ENCODE assay signal across 14 cellular contexts in genomic region chr17:18253187-18253884, GRCh38. TPM values are rescaled to one million over a fixed set of nuclear protein-coding genes. Genes with fewer than 3 reads are reported as not detected.
DNase-seq lines count a peak whose midpoint lies in the region; ATAC-seq and TF ChIP-seq lines count a peak whose summit lies in the region.
"Had no signal": no experiment of that assay in that cellular context is flagged by ENCODE, and none has a peak within 500 bp of the region (broad histone marks: within the 10 kb centered on the region; RNA-seq: fewer than 3 reads in every experiment).

No MANE protein-coding gene starts in this region.

- H3K4me3 ChIP-seq in breast epithelium (no peak overlapping the region), mammary epithelial cell (replicated peaks in 1 of 3; ENCODE audit: insufficient read depth in 1 of 3, low read depth in 2 of 3, low read length in 3 of 3) (no peak overlapping the region), mesenchymal stem cell (ENCODE audit: insufficient read depth in 1 of 2, low read depth in 1 of 2, low read length in 2 of 2) (no peak overlapping the region), foreskin fibroblast (ENCODE audit: low read depth in 1 of 2, low read length in 2 of 2) (no peak overlapping the region)
- H3K4me3 ChIP-seq: BLaER1 treated with 17β-estradiol and CSF1 and Interleukin-3, amounts not matched to agents 10 nM and 100 nM; GM23338 had no signal

- H3K18ac ChIP-seq in mesenchymal stem cell (ENCODE audit: low read depth in 1 of 2, low read length in 2 of 2) = no peak overlapping the region

- no peaks in the 10 kb centered on the region for H4K20me1 ChIP-seq in mammary epithelial cell (ENCODE audit: insufficient read depth, low read length)

- dilution Hi-C loops in mammary epithelial cell (cut with HindIII; ENCODE audit: low sequenced_read_pairs) = loop anchor here (5.0 kb wide), 2 partner anchors 36 to 59 kb away; partner anchors contain the start of gene TOP3A

- H3K79me1 ChIP-seq in mesenchymal stem cell (replicated peaks; ENCODE audit: low read length, poor library complexity, severe bottlenecking) = peaks cover 49% of the 10 kb centered on the region

- H3K36me3 ChIP-seq in breast epithelium (peaks cover 7% of the 10 kb centered on the region), mammary epithelial cell (ENCODE audit: insufficient read depth, low read length) (peaks cover 29% of the 10 kb centered on the region), mesenchymal stem cell (ENCODE audit: control insufficient read depth in 1 of 2, insufficient read depth in 2 of 2, low read depth in 1 of 2, low read length in 2 of 2) (peaks cover 81 to 83% of the 10 kb centered on the region in 2 experiments)

- H3K4me1 Mint-ChIP-seq in endothelial cell (ENCODE audit: unreplicated experiment) = peaks cover 10% of the 10 kb centered on the region

- no peak overlapping the region for H2BK120ac ChIP-seq in mesenchymal stem cell (ENCODE audit: low read depth, low read length)

- no peak overlapping the region for H3K4ac ChIP-seq in mesenchymal stem cell (ENCODE audit: low read depth in 1 of 2, low read length in 2 of 2)

- H3K9me3 Mint-ChIP-seq in endothelial cell (ENCODE audit: unreplicated experiment) = no peaks in the 10 kb centered on the region
- H3K9me3 Mint-ChIP-seq: CD8-positive, alpha-beta T cell; GM23338 had no signal

- no peak overlapping the region for H3K27ac Mint-ChIP-seq in endothelial cell (ENCODE audit: unreplicated experiment)
- H3K27ac Mint-ChIP-seq: B cell; CD8-positive, alpha-beta T cell; GM23338 had no signal

- peak overlapping the region; percentile 2 for H4K91ac ChIP-seq in mesenchymal stem cell (ENCODE audit: low read length)

- ATAC-seq in HG02798 (IDR thresholded peaks at IDR 0.05; ENCODE audit: poor library complexity, unreplicated experiment) (no peak), GM18909 (IDR thresholded peaks at IDR 0.05; ENCODE audit: poor library complexity, unreplicated experiment) (no peak)
- ATAC-seq: CD8-positive, alpha-beta T cell; GM23338 had no signal

- CTCF ChIA-PET in mammary epithelial cell (lab: Charles Lee; ENCODE audit: low non-redundant PET) = no interaction called here

- no TSS peak for BruUV-seq in mammary epithelial cell (replicated peaks; lab: Mats Ljungman, UMichigan)

- H3K36me3 Mint-ChIP-seq in endothelial cell (ENCODE audit: low read depth, unreplicated experiment) = peaks cover 29% of the 10 kb centered on the region

- H3K23ac ChIP-seq in mesenchymal stem cell (ENCODE audit: low read length in 2 of 2) = no peak overlapping the region

- DNase-seq in breast epithelium (ENCODE audit: low spot score in 2 of 2) (peak; percentile 45 to 85), mammary epithelial cell (no peak), endothelial cell (ENCODE audit: low spot score) (no peak), mesenchymal stem cell (no peak), foreskin fibroblast (no peak)
- DNase-seq: CD8-positive, alpha-beta T cell; COR-L47; DMS 273 treated with DMSO at 0.1 percent for 48 hours; HCEC 1CT had no signal

- intact Hi-C loops in breast epithelium (cut with DNase I; ENCODE audit: low total_unique reads) (no loop called here), mammary epithelial cell (cut with micrococcal nuclease) (no loop called here)

- H3K9ac ChIP-seq in mammary epithelial cell (ENCODE audit: insufficient read depth, low read length) = no peak overlapping the region
- H3K9ac ChIP-seq in mesenchymal stem cell (ENCODE audit: low read length) = no peak overlapping the region
- H3K9ac ChIP-seq: BLaER1 treated with 17β-estradiol and CSF1 and Interleukin-3, amounts not matched to agents 10 nM and 100 nM had no signal

- peak overlapping the region; percentile 37 for H3K4me3 Mint-ChIP-seq in endothelial cell (ENCODE audit: unreplicated experiment)
- H3K4me3 Mint-ChIP-seq: B cell; CD8-positive, alpha-beta T cell; GM23338 had no signal

- no peak overlapping the region for H2BK5ac ChIP-seq in mesenchymal stem cell (ENCODE audit: low read depth, low read length, poor library complexity, severe bottlenecking)

- H2BK15ac ChIP-seq in mesenchymal stem cell (ENCODE audit: low read depth, poor library complexity, severe bottlenecking) = no peak overlapping the region

- TF ChIP-seq CTCF in breast epithelium (IDR thresholded peaks at IDR 0.05) = no peak
- no peak for TF ChIP-seq CTCF in mammary epithelial cell (conservative IDR thresholded peaks at IDR 0.05 in 1 of 2, IDR thresholded peaks at IDR 0.05 in 1 of 2; ENCODE audit: extremely low read depth in 1 of 2, insufficient read depth in 1 of 2, low read depth in 1 of 2, low read length in 2 of 2)
- no peak for TF ChIP-seq CTCF in endothelial cell (IDR thresholded peaks at IDR 0.05; ENCODE audit: unreplicated experiment)
- TF ChIP-seq CTCF in foreskin fibroblast (IDR thresholded peaks at IDR 0.05; ENCODE audit: low read depth, low read length) = no peak

- H2AK5ac ChIP-seq in mesenchymal stem cell (ENCODE audit: low read length, severe bottlenecking) = no peak overlapping the region

- peaks cover 6 to 8% of the 10 kb centered on the region in 2 donors for H3K4me1 ChIP-seq in breast epithelium
- H3K4me1 ChIP-seq in mammary epithelial cell (ENCODE audit: insufficient read depth, low read length) = peaks cover 14% of the 10 kb centered on the region
- H3K4me1 ChIP-seq in mesenchymal stem cell (ENCODE audit: control insufficient read depth, insufficient read depth, low read depth, low read length) = peaks cover 21% of the 10 kb centered on the region

- in situ Hi-C loops in mammary epithelial cell (cut with MboI; ENCODE audit: low sequenced_read_pairs in 2 of 2) = no loop called here

- H3K14ac ChIP-seq in mesenchymal stem cell (ENCODE audit: low read length in 2 of 2) = no peak overlapping the region

- no peak overlapping the region for H4K8ac ChIP-seq in mesenchymal stem cell (ENCODE audit: low read length)

- no peaks in the 10 kb centered on the region for H3K9me3 ChIP-seq in breast epithelium
- no peaks in the 10 kb centered on the region for H3K9me3 ChIP-seq in mammary epithelial cell (replicated peaks; ENCODE audit: insufficient read depth, low read length)
- H3K9me3 ChIP-seq in mesenchymal stem cell (ENCODE audit: control insufficient read depth, low read length) = no peaks in the 10 kb centered on the region
- H3K9me3 ChIP-seq: BLaER1 treated with 17β-estradiol and CSF1 and Interleukin-3, amounts not matched to agents 10 nM and 100 nM had no signal

- H3K79me2 ChIP-seq in mammary epithelial cell (ENCODE audit: insufficient read depth, low read length) = peaks cover 55% of the 10 kb centered on the region

- 60% methylated on average over 3 of the region's 16 CpGs for WGBS in mammary epithelial cell (ENCODE audit: low coverage, missing lambda C conversion rate)
- WGBS in mesenchymal stem cell = 94% methylated on average over 16 of the region's 16 CpGs

- H3K27me3 Mint-ChIP-seq in endothelial cell (ENCODE audit: unreplicated experiment) = peaks cover 6% of the 10 kb centered on the region
- H3K27me3 Mint-ChIP-seq: B cell had no signal

- no peak for TF ChIP-seq POLR2A in breast epithelium (IDR thresholded peaks at IDR 0.05)

- H3K27me3 ChIP-seq in breast epithelium (no peaks in the 10 kb centered on the region), mammary epithelial cell (ENCODE audit: insufficient read depth, low read length) (no peaks in the 10 kb centered on the region), mesenchymal stem cell (ENCODE audit: control insufficient read depth in 1 of 2, insufficient read depth in 1 of 2, low read length in 2 of 2) (no peaks in the 10 kb centered on the region)
- H3K27me3 ChIP-seq: BLaER1 treated with 17β-estradiol and CSF1 and Interleukin-3, amounts not matched to agents 10 nM and 100 nM had no signal

- H2BK12ac ChIP-seq in mesenchymal stem cell (ENCODE audit: low read length in 2 of 2) = no peak overlapping the region

- no peak overlapping the region for H3K4me2 ChIP-seq in mammary epithelial cell (ENCODE audit: insufficient read depth, low read depth, low read length)
- no peak overlapping the region for H3K4me2 ChIP-seq in mesenchymal stem cell (ENCODE audit: low read length, poor library complexity, severe bottlenecking)
- H3K4me2 ChIP-seq: BLaER1 treated with 17β-estradiol and CSF1 and Interleukin-3, amounts not matched to agents 10 nM and 100 nM; GM23338 had no signal

- H2AFZ ChIP-seq in mammary epithelial cell (ENCODE audit: low read depth, low read length) (no peak overlapping the region), mesenchymal stem cell (ENCODE audit: low read depth, low read length) (no peak overlapping the region)
- H2AFZ ChIP-seq: GM23338 had no signal

- H3K27ac ChIP-seq in breast epithelium (no peak overlapping the region), mammary epithelial cell (ENCODE audit: insufficient read depth, low read depth, low read length) (no peak overlapping the region), mesenchymal stem cell (ENCODE audit: low read length, poor library complexity, severe bottlenecking) (no peak overlapping the region)
- H3K27ac ChIP-seq: BLaER1 treated with 17β-estradiol and CSF1 and Interleukin-3, amounts not matched to agents 10 nM and 100 nM had no signal

RNA-seq across cellular contexts. Expression of gene FLII, which starts 5.2 kb away (rescaled TPM):
- total RNA-seq in breast epithelium (100 to 1,000 TPM; 235 to 298 (median 293) TPM), mammary epithelial cell (100 to 1,000 TPM; 301 to 439 TPM), endothelial cell (ENCODE audit: unreplicated experiment) (355 TPM)
- 412 TPM for polyA plus RNA-seq in mammary epithelial cell
- 417 TPM for polyA minus RNA-seq in mammary epithelial cell
- polyA plus RNA-seq in mesenchymal stem cell (2013, experiment 1 of 2) = 181 TPM
- 174 TPM for polyA plus RNA-seq in mesenchymal stem cell (2013, experiment 2 of 2)

RNA-seq across cellular contexts. Expression of gene MIEF2, which starts 7.1 kb away (rescaled TPM):
- total RNA-seq in breast epithelium (10 to 100 TPM in 2 of 3 donors, 1 to 10 TPM in 1; 9.8 to 29.6 (median 19.0) TPM), mammary epithelial cell (10 to 100 TPM; 11.9 to 56.3 TPM), endothelial cell (ENCODE audit: unreplicated experiment) (11.6 TPM)
- 7.7 TPM for polyA plus RNA-seq in mammary epithelial cell
- polyA minus RNA-seq in mammary epithelial cell = 27.9 TPM
- polyA plus RNA-seq in mesenchymal stem cell (2013, experiment 1 of 2) = 3.5 TPM
- polyA plus RNA-seq in mesenchymal stem cell (2013, experiment 2 of 2) = 3.6 TPM

RNA-seq across cellular contexts. Expression of gene LLGL1, which starts 27.9 kb away (rescaled TPM):
- total RNA-seq in breast epithelium (10 to 100 TPM; 16.0 to 21.6 (median 18.4) TPM), mammary epithelial cell (10 to 100 TPM; 35.2 to 50.0 TPM), endothelial cell (ENCODE audit: unreplicated experiment) (57.2 TPM)
- polyA plus RNA-seq in mammary epithelial cell = 37.6 TPM
- polyA minus RNA-seq in mammary epithelial cell = 20.3 TPM
- polyA plus RNA-seq in mesenchymal stem cell (2013, experiment 1 of 2) = 13.5 TPM
- 13.0 TPM for polyA plus RNA-seq in mesenchymal stem cell (2013, experiment 2 of 2)

Comparison
In these comparisons a context has a peak if more than half of its experiments do, and no peak if none do; other contexts are left out.
1. DNase-seq: peak in breast epithelium (2 of 2); none in mammary epithelial cell (single experiment), endothelial cell (single experiment), mesenchymal stem cell (single experiment) and foreskin fibroblast (0 of 2).